Comparison of ENCODE assay signal across 9 cellular contexts in genomic region chr3:183435701-183436100, GRCh38. TPM values are rescaled to one million over a fixed set of nuclear protein-coding genes. Genes with fewer than 3 reads are reported as not detected.
A peak's percentile ranks its signal among the peaks of the same experiment; 100 is the strongest.
DNase-seq lines count a peak whose midpoint lies in the region; ATAC-seq and TF ChIP-seq lines count a peak whose summit lies in the region.
"Had no signal": no experiment of that assay in that cellular context is flagged by ENCODE, and none has a peak within 500 bp of the region (broad histone marks: within the 10 kb centered on the region; RNA-seq: fewer than 3 reads in every experiment).

No MANE protein-coding gene starts in this region.

- POLR2A ChIA-PET in activated CD8-positive, alpha-beta T cell treated with anti-CD3 and anti-CD28 coated beads for 36 hours (lab: Charles Lee) = interaction anchor here (0.5 kb wide), 1 partner anchor 15 kb away, joined by 4 read pairs; no protein-coding TSS in a partner anchor

- no peak overlapping the region for H3K4me3 Mint-ChIP-seq in activated CD8-positive, alpha-beta T cell treated with anti-CD3 and anti-CD28 coated beads for 36 hours

- DNase-seq in activated CD8-positive, alpha-beta T cell treated with anti-CD3 and anti-CD28 coated beads for 36 hours = peak; percentile 17
- DNase-seq in NCI-H526 (lab: John Stamatoyannopoulos, UW) (no peak), middle frontal gyrus (ENCODE audit: extremely low spot score, low spot score) (no peak), COR-L47 (lab: John Stamatoyannopoulos, UW) (no peak), COLO668 (lab: John Stamatoyannopoulos, UW; ENCODE audit: unreplicated experiment) (no peak)
- DNase-seq: NCI-H526 treated with DMSO at 0.1 percent for 48 hours had no signal

- CTCF ChIA-PET in activated CD8-positive, alpha-beta T cell treated with anti-CD3 and anti-CD28 coated beads for 36 hours (lab: Charles Lee) = no interaction called here

- 0 out of 3 replicates have a peak, but pooled peaks have one; percentile 21 for TF ChIP-seq CTCF in GM12872 (IDR thresholded peaks at IDR 0.05; ENCODE audit: insufficient read depth, low read depth, low read length)
- TF ChIP-seq CTCF in activated CD8-positive, alpha-beta T cell treated with anti-CD3 and anti-CD28 coated beads for 36 hours (IDR thresholded peaks at IDR 0.05) = no peak

- no peak overlapping the region for H3K27ac Mint-ChIP-seq in activated CD8-positive, alpha-beta T cell treated with anti-CD3 and anti-CD28 coated beads for 36 hours

- H3K4me1 Mint-ChIP-seq in activated CD8-positive, alpha-beta T cell treated with anti-CD3 and anti-CD28 coated beads for 36 hours (ENCODE audit: low read depth) = peaks cover 18% of the 10 kb centered on the region

- intact Hi-C loops in activated CD8-positive, alpha-beta T cell treated with anti-CD3 and anti-CD28 coated beads for 36 hours (cut with micrococcal nuclease) = no loop called here

- no peaks in the 10 kb centered on the region for H3K36me3 Mint-ChIP-seq in activated CD8-positive, alpha-beta T cell treated with anti-CD3 and anti-CD28 coated beads for 36 hours (ENCODE audit: low read depth)

- H3K9me3 Mint-ChIP-seq in activated CD8-positive, alpha-beta T cell treated with anti-CD3 and anti-CD28 coated beads for 36 hours = no peaks in the 10 kb centered on the region

- peak; percentile 94 for ATAC-seq in GM19351 (IDR thresholded peaks at IDR 0.05; ENCODE audit: unreplicated experiment)
- ATAC-seq in HG03103 (IDR thresholded peaks at IDR 0.05; ENCODE audit: low read depth, unreplicated experiment) = peak; percentile 75
- peak; percentile 75 for ATAC-seq in activated CD8-positive, alpha-beta T cell treated with anti-CD3 and anti-CD28 coated beads for 36 hours

- no peaks in the 10 kb centered on the region for H3K27me3 Mint-ChIP-seq in activated CD8-positive, alpha-beta T cell treated with anti-CD3 and anti-CD28 coated beads for 36 hours

RNA-seq across cellular contexts. Expression of gene MCF2L2, which starts 7.3 kb away (rescaled TPM):
- total RNA-seq in activated CD8-positive, alpha-beta T cell treated with anti-CD3 and anti-CD28 coated beads for 36 hours = 1 to 10 TPM; 3.5 to 3.7 TPM
